In genomic region chr16:71426880-71427615, GRCh38 we compare ENCODE assay signal across 1 cellular context.
TF ChIP-seq lines count a peak whose summit lies in the region.

No MANE protein-coding gene starts in this region.

TF ChIP-seq in HepG2, 621 proteins besides CTCF, POLR2A, EP300 and RAD21 (continued from another document):
- no peak for TF ChIP-seq PRDM4 (CRISPR knock-in tag; IDR thresholded peaks at IDR 0.05; ENCODE audit: borderline replicate concordance)
- TF ChIP-seq POGZ (CRISPR knock-in tag; IDR thresholded peaks at IDR 0.05) = no peak
- TF ChIP-seq ZMYM3 (CRISPR knock-in tag; IDR thresholded peaks at IDR 0.05) = no peak
- no peak for TF ChIP-seq ELF3 (CRISPR knock-in tag; IDR thresholded peaks at IDR 0.05)
- TF ChIP-seq GPN1 (CRISPR knock-in tag; IDR thresholded peaks at IDR 0.05; ENCODE audit: borderline replicate concordance) = no peak
- peak; percentile 6; the same call in 1 of the 2 replicates for TF ChIP-seq KMT2A (CRISPR knock-in tag; IDR thresholded peaks at IDR 0.05)
- TF ChIP-seq KIAA2018 (CRISPR knock-in tag; IDR thresholded peaks at IDR 0.05; ENCODE audit: borderline replicate concordance) = 0 out of 2 replicates have a peak, but pooled peaks have one; percentile 9
- TF ChIP-seq HMG20A (CRISPR knock-in tag; IDR thresholded peaks at IDR 0.05; ENCODE audit: borderline replicate concordance) = no peak
- no peak for TF ChIP-seq SP4 (CRISPR knock-in tag; IDR thresholded peaks at IDR 0.05)
- no peak for TF ChIP-seq POLR2AphosphoS2 (IDR thresholded peaks at IDR 0.05; ENCODE audit: low read depth, low read length)
- no peak for TF ChIP-seq ZNF343 (CRISPR knock-in tag; IDR thresholded peaks at IDR 0.05)
- no peak for TF ChIP-seq SNRNP70 (IDR thresholded peaks at IDR 0.05; ENCODE audit: low read depth, low read length)
- peak; percentile 70; the same call in 1 of the 2 replicates for TF ChIP-seq ZKSCAN1 (IDR thresholded peaks at IDR 0.05; ENCODE audit: low read length)
- TF ChIP-seq MTERF4 (CRISPR knock-in tag; IDR thresholded peaks at IDR 0.05) = no peak
- TF ChIP-seq MLXIP (CRISPR knock-in tag; IDR thresholded peaks at IDR 0.05; ENCODE audit: borderline replicate concordance) = 0 out of 2 replicates have a peak, but pooled peaks have one; percentile 26
- TF ChIP-seq SSRP1 (CRISPR knock-in tag; IDR thresholded peaks at IDR 0.05) = peak; percentile 99
- no peak for TF ChIP-seq DPF2 (CRISPR knock-in tag; IDR thresholded peaks at IDR 0.05; ENCODE audit: borderline replicate concordance, low read depth)
- TF ChIP-seq ZNF543 (CRISPR knock-in tag; IDR thresholded peaks at IDR 0.05) = no peak
